ENCODE assay signal across 35 cellular contexts in genomic region chrX:145484740-145485139, GRCh38.
"Had no signal": no experiment of that assay in that cellular context is flagged by ENCODE, and none has a peak within 500 bp of the region (broad histone marks: within the 10 kb centered on the region; RNA-seq: fewer than 3 reads in every experiment).

No MANE protein-coding gene starts in this region.

- H3K4me3 Mint-ChIP-seq: activated CD4-positive, alpha-beta memory T cell treated with anti-CD3 and anti-CD28 coated beads for 36 hours; activated CD4-positive, alpha-beta T cell treated with anti-CD3 and anti-CD28 coated beads for 36 hours; activated CD4-positive, alpha-beta T cell treated with anti-CD3 and anti-CD28 coated beads, Interleukin-2, amount 10 ng/mL, durations not matched to agents 24 days and 14 days; activated CD8-positive, alpha-beta memory T cell treated with anti-CD3 and anti-CD28 coated beads, Interleukin-2, amount 10 ng/mL, durations not matched to agents 7 days and 5 days; activated CD8-positive, alpha-beta T cell treated with anti-CD3 and anti-CD28 coated beads, Interleukin-2, amount 10 ng/mL, durations not matched to agents 7 days and 5 days; activated naive CD4-positive, alpha-beta T cell treated with anti-CD3 and anti-CD28 coated beads for 36 hours; activated naive CD4-positive, alpha-beta T cell treated with anti-CD3 and anti-CD28 coated beads, Interleukin-2, amount 50 U/mL, for 24 hours; activated naive CD8-positive, alpha-beta T cell treated with anti-CD3 and anti-CD28 coated beads for 36 hours; activated naive CD8-positive, alpha-beta T cell treated with anti-CD3 and anti-CD28 coated beads, Interleukin-2, amount 50 U/mL, for 24 hours; activated T-helper 1 cell treated with anti-CD3 and anti-CD28 coated beads, Interleukin-12 subunit alpha, Interleukin-12 subunit beta, Interleukin-2, Interleukin-4 antibody, amounts not matched to agents 30 ng/mL and 10 ng/mL and 1 ng/mL, durations not matched to agents 14 hours and 24 hours and 36 hours; brain; central memory CD8-positive, alpha-beta T cell; dendritic cell treated with granulocyte-macrophage colony-stimulating factor and Interleukin-4, amounts not matched to agents 40 ng/mL and 50 ng/mL, for 4 days; T-helper 17 cell; T-helper 2 cell treated with Interferon-gamma antibody and Interleukin-4, amounts not matched to agents 5 μg/mL and 100 μg/mL, for 36 hours had no signal

- H3K36me3 ChIP-seq: adrenal gland, breast epithelium, gastroesophageal sphincter, heart right ventricle had no signal

- H3K4me1 Mint-ChIP-seq: activated CD4-positive, alpha-beta T cell treated with anti-CD3 and anti-CD28 coated beads for 36 hours; activated CD4-positive, alpha-beta T cell treated with anti-CD3 and anti-CD28 coated beads, Interleukin-2, amount 10 ng/mL, durations not matched to agents 24 days and 14 days; activated CD8-positive, alpha-beta memory T cell treated with anti-CD3 and anti-CD28 coated beads, Interleukin-2, amount 10 ng/mL, durations not matched to agents 7 days and 5 days; activated naive CD4-positive, alpha-beta T cell treated with anti-CD3 and anti-CD28 coated beads, Interleukin-2, amount 50 U/mL, for 24 hours; activated naive CD8-positive, alpha-beta T cell treated with anti-CD3 and anti-CD28 coated beads for 36 hours; activated naive CD8-positive, alpha-beta T cell treated with anti-CD3 and anti-CD28 coated beads, Interleukin-2, amount 50 U/mL, for 24 hours; brain; central memory CD8-positive, alpha-beta T cell; T-helper 17 cell had no signal

- ATAC-seq: activated CD4-positive, alpha-beta T cell treated with anti-CD3 and anti-CD28 coated beads for 36 hours; activated CD8-positive, alpha-beta memory T cell treated with anti-CD3 and anti-CD28 coated beads, Interleukin-2, amount 10 ng/mL, durations not matched to agents 7 days and 5 days; activated CD8-positive, alpha-beta T cell treated with anti-CD3 and anti-CD28 coated beads, Interleukin-2, amount 10 ng/mL, durations not matched to agents 7 days and 5 days; activated naive CD8-positive, alpha-beta T cell treated with anti-CD3 and anti-CD28 coated beads, Interleukin-2, amount 50 U/mL, for 24 hours; esophagus mucosa; foreskin keratinocyte; gastroesophageal sphincter; heart right ventricle; T-helper 17 cell had no signal

- H3K9me3 Mint-ChIP-seq: activated CD4-positive, alpha-beta T cell treated with anti-CD3 and anti-CD28 coated beads, Interleukin-2, amount 10 ng/mL, durations not matched to agents 24 days and 14 days; activated naive CD4-positive, alpha-beta T cell treated with anti-CD3 and anti-CD28 coated beads for 36 hours; activated naive CD4-positive, alpha-beta T cell treated with anti-CD3 and anti-CD28 coated beads, Interleukin-2, amount 50 U/mL, for 24 hours; activated T-helper 1 cell treated with anti-CD3 and anti-CD28 coated beads, Interleukin-12 subunit alpha, Interleukin-12 subunit beta, Interleukin-2, Interleukin-4 antibody, amounts not matched to agents 30 ng/mL and 10 ng/mL and 1 ng/mL, durations not matched to agents 14 hours and 24 hours and 36 hours had no signal

- DNase-seq: activated CD4-positive, alpha-beta memory T cell treated with anti-CD3 and anti-CD28 coated beads for 36 hours; activated CD4-positive, alpha-beta T cell treated with anti-CD3 and anti-CD28 coated beads for 36 hours; activated CD4-positive, alpha-beta T cell treated with anti-CD3 and anti-CD28 coated beads, Interleukin-2, amount 10 ng/mL, durations not matched to agents 24 days and 14 days; activated CD4-positive, CD25-positive, alpha-beta regulatory T cell; activated CD4-positive, CD25-positive, alpha-beta regulatory T cell treated with anti-CD3 and anti-CD28 coated beads, Interleukin-2, amount 50 U/mL, for 72 hours; activated CD8-positive, alpha-beta memory T cell treated with anti-CD3 and anti-CD28 coated beads, Interleukin-2, amount 10 ng/mL, durations not matched to agents 7 days and 5 days; activated CD8-positive, alpha-beta memory T cell treated with anti-CD3 and anti-CD28 coated beads, Interleukin-2, amount 50 U/mL, for 4 hours; activated CD8-positive, alpha-beta T cell treated with anti-CD3 and anti-CD28 coated beads, Interleukin-2, amount 10 ng/mL, durations not matched to agents 7 days and 5 days; activated effector memory CD4-positive, alpha-beta T cell treated with anti-CD3 and anti-CD28 coated beads, Interleukin-2, amount 50 U/mL, for 16 hours; activated naive CD4-positive, alpha-beta T cell treated with anti-CD3 and anti-CD28 coated beads for 36 hours; activated naive CD8-positive, alpha-beta T cell treated with anti-CD3 and anti-CD28 coated beads for 36 hours; activated naive CD8-positive, alpha-beta T cell treated with anti-CD3 and anti-CD28 coated beads, Interleukin-2, amount 50 U/mL, for 24 hours; activated T-cell treated with anti-CD3 and anti-CD28 coated beads, Interleukin-2, amount 50 U/mL, for 1 hour; activated T-cell treated with anti-CD3 and anti-CD28 coated beads, Interleukin-2, amount 50 U/mL, for 48 hours; adrenal gland; amygdala; aorta; dorsolateral prefrontal cortex; effector memory CD4-positive, alpha-beta T cell; heart right ventricle; T-helper 1 cell; T-helper 17 cell; T1000 had no signal

- H3K4me3 ChIP-seq: adrenal gland, breast epithelium, coronary artery, dorsolateral prefrontal cortex, gastroesophageal sphincter, heart right ventricle had no signal

- H3K27ac Mint-ChIP-seq: activated CD4-positive, alpha-beta memory T cell treated with anti-CD3 and anti-CD28 coated beads for 36 hours; activated CD4-positive, alpha-beta T cell treated with anti-CD3 and anti-CD28 coated beads for 36 hours; activated CD4-positive, alpha-beta T cell treated with anti-CD3 and anti-CD28 coated beads, Interleukin-2, amount 10 ng/mL, durations not matched to agents 24 days and 14 days; activated CD8-positive, alpha-beta memory T cell treated with anti-CD3 and anti-CD28 coated beads, Interleukin-2, amount 10 ng/mL, durations not matched to agents 7 days and 5 days; activated CD8-positive, alpha-beta T cell treated with anti-CD3 and anti-CD28 coated beads, Interleukin-2, amount 10 ng/mL, durations not matched to agents 7 days and 5 days; activated naive CD4-positive, alpha-beta T cell treated with anti-CD3 and anti-CD28 coated beads for 36 hours; activated naive CD4-positive, alpha-beta T cell treated with anti-CD3 and anti-CD28 coated beads, Interleukin-2, amount 50 U/mL, for 24 hours; activated naive CD8-positive, alpha-beta T cell treated with anti-CD3 and anti-CD28 coated beads for 36 hours; activated naive CD8-positive, alpha-beta T cell treated with anti-CD3 and anti-CD28 coated beads, Interleukin-2, amount 50 U/mL, for 24 hours; activated T-helper 1 cell treated with anti-CD3 and anti-CD28 coated beads, Interleukin-12 subunit alpha, Interleukin-12 subunit beta, Interleukin-2, Interleukin-4 antibody, amounts not matched to agents 30 ng/mL and 10 ng/mL and 1 ng/mL, durations not matched to agents 14 hours and 24 hours and 36 hours; activated T-helper 2 cell treated with anti-CD3 and anti-CD28 coated beads, Interferon-gamma antibody, Interleukin-2, Interleukin-4, amounts not matched to agents 10 μg/mL and 5 μg/mL and 100 μg/mL, durations not matched to agents 14 hours and 24 hours and 36 hours; brain; dendritic cell treated with granulocyte-macrophage colony-stimulating factor and Interleukin-4, amounts not matched to agents 40 ng/mL and 50 ng/mL, for 4 days; T-helper 17 cell; T-helper 2 cell treated with Interferon-gamma antibody and Interleukin-4, amounts not matched to agents 5 μg/mL and 100 μg/mL, for 36 hours had no signal

- H3K27ac ChIP-seq: adrenal gland, breast epithelium, coronary artery, dorsolateral prefrontal cortex, foreskin keratinocyte, gastroesophageal sphincter, heart right ventricle had no signal

- H3K9me3 ChIP-seq: adrenal gland, breast epithelium, gastroesophageal sphincter had no signal

- H3K27me3 ChIP-seq: adrenal gland, foreskin keratinocyte, gastroesophageal sphincter, heart right ventricle had no signal

- H3K27me3 Mint-ChIP-seq: activated CD4-positive, alpha-beta memory T cell treated with anti-CD3 and anti-CD28 coated beads for 36 hours; activated CD4-positive, alpha-beta T cell treated with anti-CD3 and anti-CD28 coated beads for 36 hours; activated CD4-positive, alpha-beta T cell treated with anti-CD3 and anti-CD28 coated beads, Interleukin-2, amount 10 ng/mL, durations not matched to agents 24 days and 14 days; activated CD8-positive, alpha-beta memory T cell treated with anti-CD3 and anti-CD28 coated beads, Interleukin-2, amount 10 ng/mL, durations not matched to agents 7 days and 5 days; activated naive CD4-positive, alpha-beta T cell treated with anti-CD3 and anti-CD28 coated beads, Interleukin-2, amount 50 U/mL, for 24 hours; activated naive CD8-positive, alpha-beta T cell treated with anti-CD3 and anti-CD28 coated beads for 36 hours; activated naive CD8-positive, alpha-beta T cell treated with anti-CD3 and anti-CD28 coated beads, Interleukin-2, amount 50 U/mL, for 24 hours; brain; central memory CD8-positive, alpha-beta T cell; dendritic cell treated with granulocyte-macrophage colony-stimulating factor and Interleukin-4, amounts not matched to agents 40 ng/mL and 50 ng/mL, for 4 days; T-helper 17 cell had no signal

- H3K36me3 Mint-ChIP-seq: activated CD4-positive, alpha-beta memory T cell treated with anti-CD3 and anti-CD28 coated beads for 36 hours; activated CD8-positive, alpha-beta memory T cell treated with anti-CD3 and anti-CD28 coated beads, Interleukin-2, amount 10 ng/mL, durations not matched to agents 7 days and 5 days; activated naive CD4-positive, alpha-beta T cell treated with anti-CD3 and anti-CD28 coated beads, Interleukin-2, amount 50 U/mL, for 24 hours; activated naive CD8-positive, alpha-beta T cell treated with anti-CD3 and anti-CD28 coated beads for 36 hours; brain had no signal

- H3K4me1 ChIP-seq: adrenal gland, breast epithelium, foreskin keratinocyte, gastroesophageal sphincter, heart right ventricle had no signal
